In genomic region chr16:29992371-29992967, GRCh38 we compare ENCODE assay signal across 1 cellular context.
TF ChIP-seq lines count a peak whose summit lies in the region.

No MANE protein-coding gene starts in this region.

TF ChIP-seq in HEK293, 187 proteins besides CTCF, POLR2A, EP300 and RAD21 (continued from another document):
- TF ChIP-seq, protein P1, sequence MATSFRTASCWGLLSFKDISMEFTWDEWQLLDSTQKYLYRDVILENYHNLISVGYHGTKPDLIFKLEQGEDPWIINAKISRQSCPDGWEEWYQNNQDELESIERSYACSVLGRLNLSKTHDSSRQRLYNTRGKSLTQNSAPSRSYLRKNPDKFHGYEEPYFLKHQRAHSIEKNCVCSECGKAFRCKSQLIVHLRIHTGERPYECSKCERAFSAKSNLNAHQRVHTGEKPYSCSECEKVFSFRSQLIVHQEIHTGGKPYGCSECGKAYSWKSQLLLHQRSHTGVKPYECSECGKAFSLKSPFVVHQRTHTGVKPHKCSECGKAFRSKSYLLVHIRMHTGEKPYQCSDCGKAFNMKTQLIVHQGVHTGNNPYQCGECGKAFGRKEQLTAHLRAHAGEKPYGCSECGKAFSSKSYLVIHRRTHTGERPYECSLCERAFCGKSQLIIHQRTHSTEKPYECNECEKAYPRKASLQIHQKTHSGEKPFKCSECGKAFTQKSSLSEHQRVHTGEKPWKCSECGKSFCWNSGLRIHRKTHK (tag by site-specific recombination; IDR thresholded peaks at IDR 0.05): no peak
- TF ChIP-seq HOXA7 (CRISPR knock-in tag; IDR thresholded peaks at IDR 0.05; ENCODE audit: borderline replicate concordance) (no peak), SP2 (tag by site-specific recombination; IDR thresholded peaks at IDR 0.05) (peak; percentile 50; the same call in 1 of the 2 replicates), ZNF394 (tag by site-specific recombination; IDR thresholded peaks at IDR 0.05; ENCODE audit: borderline replicate concordance) (0 out of 2 replicates have a peak, but pooled peaks have one; percentile 21), EGR2 (tag by site-specific recombination; IDR thresholded peaks at IDR 0.05; ENCODE audit: low read depth) (peak; percentile 28; the same call in 1 of the 2 replicates), ZNF155 (tag by site-specific recombination; IDR thresholded peaks at IDR 0.05) (no peak)
- TF ChIP-seq, protein P2, sequence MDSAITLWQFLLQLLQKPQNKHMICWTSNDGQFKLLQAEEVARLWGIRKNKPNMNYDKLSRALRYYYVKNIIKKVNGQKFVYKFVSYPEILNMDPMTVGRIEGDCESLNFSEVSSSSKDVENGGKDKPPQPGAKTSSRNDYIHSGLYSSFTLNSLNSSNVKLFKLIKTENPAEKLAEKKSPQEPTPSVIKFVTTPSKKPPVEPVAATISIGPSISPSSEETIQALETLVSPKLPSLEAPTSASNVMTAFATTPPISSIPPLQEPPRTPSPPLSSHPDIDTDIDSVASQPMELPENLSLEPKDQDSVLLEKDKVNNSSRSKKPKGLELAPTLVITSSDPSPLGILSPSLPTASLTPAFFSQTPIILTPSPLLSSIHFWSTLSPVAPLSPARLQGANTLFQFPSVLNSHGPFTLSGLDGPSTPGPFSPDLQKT (IDR thresholded peaks at IDR 0.05; ENCODE audit: borderline replicate concordance, low read depth, low read length): no peak
